Comparison of ENCODE assay signal across 11 cellular contexts in genomic region chr2:38509322-38509946, GRCh38.
A peak's percentile ranks its signal among the peaks of the same experiment; 100 is the strongest.
DNase-seq lines count a peak whose midpoint lies in the region; ATAC-seq, FAIRE-seq and TF ChIP-seq lines count a peak whose summit lies in the region.
"Had no signal": no experiment of that assay in that cellular context is flagged by ENCODE, and none has a peak within 500 bp of the region (broad histone marks: within the 10 kb centered on the region; RNA-seq: fewer than 3 reads in every experiment).

No MANE protein-coding gene starts in this region.

- no peaks in the 10 kb centered on the region for H3K9me3 Mint-ChIP-seq in nephron

- H3K27me3 ChIP-seq in bronchial epithelial cell (ENCODE audit: control insufficient read depth, insufficient read depth, low read length), result no peaks in the 10 kb centered on the region

- no peaks in the 10 kb centered on the region for H3K36me3 Mint-ChIP-seq in nephron (ENCODE audit: low read depth)
- H3K36me3 Mint-ChIP-seq: memory B cell had no signal

- no peak for FAIRE-seq in bronchial epithelial cell (lab: Jason Lieb, UNC)

- H3K36me3 ChIP-seq in bronchial epithelial cell (ENCODE audit: control insufficient read depth, insufficient read depth, low read length), result no peaks in the 10 kb centered on the region

- ATAC-seq in HG03108 (IDR thresholded peaks at IDR 0.05; ENCODE audit: unreplicated experiment) (no peak), GM21390 (IDR thresholded peaks at IDR 0.05; ENCODE audit: unreplicated experiment) (no peak)

- peak; percentile 64 for DNase-seq in AG10803 (ENCODE audit: low read depth)
- DNase-seq in NCI-H1694 (lab: John Stamatoyannopoulos, UW), result peak; percentile 28
- DNase-seq in bronchial epithelial cell (ENCODE audit: low read depth), result peak; percentile 45
- no peak for DNase-seq in activated naive CD4-positive, alpha-beta T cell (lab: John Stamatoyannopoulos, UW)
- no peak for DNase-seq in NCI-H1092 treated with DMSO at 0.1 percent for 48 hours (lab: John Stamatoyannopoulos, UW)
- DNase-seq: MM.1S; stimulated activated CD4-positive, alpha-beta T cell treated with anti-CD3 and anti-CD28 coated beads, Interleukin-2, amount 100 ng/mL, for 48 hours had no signal

- peak overlapping the region in 2 of 3 experiments; percentile 60 to 75 for H3K27ac Mint-ChIP-seq in nephron
- H3K27ac Mint-ChIP-seq: memory B cell had no signal

- peaks cover 57% of the 10 kb centered on the region for H3K4me1 Mint-ChIP-seq in nephron

- H3K4me3 ChIP-seq in AG10803 (ENCODE audit: low read length) (no peak overlapping the region), bronchial epithelial cell (ENCODE audit: low read depth, low read length) (no peak overlapping the region)

- H3K27me3 Mint-ChIP-seq in nephron (ENCODE audit: low read depth), result no peaks in the 10 kb centered on the region

- TF ChIP-seq CTCF in AG10803 (conservative IDR thresholded peaks at IDR 0.05; ENCODE audit: low read length) (no peak), bronchial epithelial cell (IDR thresholded peaks at IDR 0.05; ENCODE audit: insufficient read depth, low read length, severe bottlenecking) (no peak), nephron (IDR thresholded peaks at IDR 0.05; ENCODE audit: unreplicated experiment in 3 of 3) (no peak)

- no peak overlapping the region for H3K4me3 Mint-ChIP-seq in nephron
- H3K4me3 Mint-ChIP-seq: memory B cell had no signal

Comparison
In these comparisons a context has a peak if more than half of its experiments do, and no peak if none do; other contexts are left out.
1. DNase-seq: peak in AG10803 (single experiment), NCI-H1694 (single experiment) and bronchial epithelial cell (single experiment); none in activated naive CD4-positive, alpha-beta T cell (0 of 4) and NCI-H1092 treated with DMSO at 0.1 percent for 48 hours (single experiment).